In the genomic region with DNA sequence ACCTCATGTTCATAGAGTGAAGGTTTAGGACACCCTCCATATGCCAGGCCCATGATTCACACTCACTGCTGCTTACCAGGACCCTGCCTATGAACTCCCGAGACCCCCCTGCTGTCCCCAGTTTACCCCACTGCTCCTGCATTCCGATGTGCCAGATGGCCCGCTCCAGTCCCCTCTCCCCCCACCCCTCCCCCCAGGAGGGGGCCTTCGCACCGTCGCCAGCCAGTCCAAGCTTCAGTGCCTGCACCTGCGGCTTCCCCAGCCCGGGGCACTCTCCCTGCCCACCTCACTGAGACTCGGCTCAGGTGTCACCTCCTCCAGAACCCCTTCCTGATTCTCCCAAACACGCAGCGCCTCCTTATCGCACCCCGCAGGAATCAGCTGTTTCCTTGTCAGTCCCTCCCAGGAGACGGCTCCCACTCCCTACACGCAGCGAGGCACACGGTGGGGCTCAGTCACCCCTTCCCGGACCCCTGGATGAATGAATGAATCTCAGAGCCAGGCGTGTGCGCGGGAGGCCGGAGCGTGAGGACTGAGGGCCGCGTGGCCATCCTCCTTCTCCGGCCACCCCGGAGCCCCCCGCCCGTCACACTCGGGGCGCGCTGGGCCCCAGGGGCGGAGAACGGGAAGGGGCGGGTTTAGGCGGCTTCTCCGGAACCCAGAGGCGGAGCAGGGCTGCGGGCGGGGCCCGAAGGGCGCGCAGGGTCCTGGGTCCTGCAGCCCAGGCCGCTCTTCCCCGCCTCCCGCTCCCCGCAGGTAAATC, we compare ENCODE assay signal across 8 cellular contexts. TPM values are rescaled to one million over a fixed set of nuclear protein-coding genes. Genes with fewer than 3 reads are reported as not detected.
DNase-seq lines count a peak whose midpoint lies in the region; ATAC-seq and TF ChIP-seq lines count a peak whose summit lies in the region.

No MANE protein-coding gene starts in this region.

- H3K4me3 ChIP-seq in esophagus (ENCODE audit: low read depth in 1 of 2, low read length in 2 of 2), result peak overlapping the region; percentile 53 to 83
- H3K4me3 ChIP-seq in thoracic aorta, result peak overlapping the region; percentile 90

- H3K4me3 Mint-ChIP-seq in naive B cell, result peak overlapping the region; percentile 80 to 94 (median 89)

- peaks cover 25 to 57% (median 45%) of the 10 kb centered on the region in 3 donors for H3K4me1 Mint-ChIP-seq in naive B cell

- no peaks in the 10 kb centered on the region for H3K9me3 ChIP-seq in esophagus (ENCODE audit: control insufficient read depth in 2 of 2, insufficient read depth in 1 of 2, low read depth in 1 of 2, low read length in 1 of 2)
- H3K9me3 ChIP-seq in thoracic aorta, result no peaks in the 10 kb centered on the region

- H3K36me3 Mint-ChIP-seq in naive B cell, result no peaks in the 10 kb centered on the region

- 1 to 2% methylated on average over 40 to 47 of the region's 47 CpGs for WGBS in esophagus, 2 donors

- no peak for TF ChIP-seq CTCF in thoracic aorta (IDR thresholded peaks at IDR 0.05)

- H3K27ac ChIP-seq in esophagus (ENCODE audit: low read depth in 2 of 2, low read length in 1 of 2), result peak overlapping the region; percentile 91 to 92
- peak overlapping the region; percentile 92 to 95 for H3K27ac ChIP-seq in thoracic aorta

- H3K9me3 Mint-ChIP-seq in naive B cell, result no peaks in the 10 kb centered on the region

- no peaks in the 10 kb centered on the region for H3K27me3 Mint-ChIP-seq in naive B cell

- peak overlapping the region; percentile 52 to 93 (median 80) for H3K27ac Mint-ChIP-seq in naive B cell

- DNase-seq in DMS153 treated with DMSO at 0.1 percent for 48 hours (lab: John Stamatoyannopoulos, UW; ENCODE audit: unreplicated experiment), result peak; percentile 6
- no peak for DNase-seq in DMS153 (lab: John Stamatoyannopoulos, UW)
- DNase-seq in NCI-H82 treated with DMSO at 0.1 percent for 48 hours (lab: John Stamatoyannopoulos, UW; ENCODE audit: unreplicated experiment), result peak; percentile 96
- peak; percentile 49 for DNase-seq in activated T-cell treated with anti-CD3 and anti-CD28 coated beads for 4 hours
- peak; percentile 70 for DNase-seq in naive B cell
- DNase-seq in thoracic aorta (ENCODE audit: low spot score), result no peak

- peaks cover 15 to 25% of the 10 kb centered on the region in 2 donors for H3K4me1 ChIP-seq in esophagus (ENCODE audit: control insufficient read depth in 2 of 2, insufficient read depth in 2 of 2, low read length in 1 of 2)
- peaks cover 58 to 84% of the 10 kb centered on the region in 2 donors for H3K4me1 ChIP-seq in thoracic aorta (ENCODE audit: control insufficient read depth in 1 of 2, low read depth in 2 of 2)

- H3K36me3 ChIP-seq in esophagus (ENCODE audit: control insufficient read depth in 2 of 2, insufficient read depth in 2 of 2, low read length in 1 of 2), result peaks cover 1 to 3% of the 10 kb centered on the region in 2 donors
- H3K36me3 ChIP-seq in thoracic aorta, result peaks cover under 1% of the 10 kb centered on the region

- H3K27me3 ChIP-seq in esophagus (ENCODE audit: control insufficient read depth in 1 of 2, insufficient read depth in 2 of 2, low read length in 2 of 2), result no peaks in the 10 kb centered on the region
- no peaks in the 10 kb centered on the region for H3K27me3 ChIP-seq in thoracic aorta (replicated peaks; ENCODE audit: insufficient read depth)

- ATAC-seq in HG03045 (IDR thresholded peaks at IDR 0.05; ENCODE audit: unreplicated experiment) (peak; percentile 46), naive B cell (ENCODE audit: low read depth in 2 of 2) (peak; percentile 45 to 52), thoracic aorta (ENCODE audit: insufficient number of reproducible peaks, low FRiP score, low read depth) (no peak)

RNA-seq across cellular contexts. Expression of gene MYO1C, which starts 1.7 kb away (rescaled TPM):
- 10 to 100 TPM; 42.0 to 45.0 TPM for polyA plus RNA-seq in esophagus
- polyA plus RNA-seq in naive B cell (ENCODE audit: low read depth in 6 of 6), result 10 to 100 TPM; 12.0 to 32.5 (median 21.4) TPM
- total RNA-seq in thoracic aorta, result 100 to 1,000 TPM; 160 to 226 TPM

RNA-seq across cellular contexts. Expression of gene INPP5K, which starts 25.6 kb away (rescaled TPM):
- 10 to 100 TPM; 16.1 to 19.5 TPM for polyA plus RNA-seq in esophagus
- 100 to 1,000 TPM in 1 of 6 donors, 10 to 100 TPM in 5; 57.0 to 102 (median 61.1) TPM for polyA plus RNA-seq in naive B cell (ENCODE audit: low read depth in 6 of 6)
- 10 to 100 TPM; 78.7 to 95.3 TPM for total RNA-seq in thoracic aorta

RNA-seq across cellular contexts. Expression of gene CRK, which starts 34.8 kb away (rescaled TPM):
- polyA plus RNA-seq in esophagus (10 to 100 TPM; 17.8 to 23.8 TPM), naive B cell (ENCODE audit: low read depth in 6 of 6) (10 to 100 TPM; 28.1 to 34.6 (median 32.3) TPM)
- total RNA-seq in thoracic aorta, result 10 to 100 TPM; 48.3 to 76.0 TPM

Comparison
In these comparisons a context has a peak if more than half of its experiments do, and no peak if none do; other contexts are left out.
1. DNase-seq: peak in DMS153 treated with DMSO at 0.1 percent for 48 hours (single experiment), NCI-H82 treated with DMSO at 0.1 percent for 48 hours (single experiment), activated T-cell treated with anti-CD3 and anti-CD28 coated beads for 4 hours (single experiment) and naive B cell (single experiment); none in DMS153 (single experiment) and thoracic aorta (single experiment).